Comparison of ENCODE assay signal across 9 cellular contexts in the genomic region with DNA sequence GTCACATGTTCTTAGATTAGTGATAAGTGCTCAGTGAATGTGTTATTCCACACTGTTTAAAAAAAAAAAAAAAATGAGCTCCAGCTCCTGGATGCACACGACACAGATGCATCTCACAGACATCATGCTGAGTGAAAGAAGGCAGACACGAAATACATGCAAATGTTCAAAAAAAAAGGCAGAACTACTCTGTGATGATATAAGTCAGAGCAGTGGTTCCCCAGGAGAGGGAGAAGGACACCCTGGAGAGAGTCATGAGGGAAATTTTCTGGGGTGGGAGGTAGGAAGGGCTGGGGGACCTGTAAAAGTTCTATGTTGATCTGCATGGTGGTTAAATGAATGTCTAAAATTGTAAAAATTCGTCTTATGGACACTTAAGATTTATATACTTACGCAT. TPM values are rescaled to one million over a fixed set of nuclear protein-coding genes. Genes with fewer than 3 reads are reported as not detected.
A peak's percentile ranks its signal among the peaks of the same experiment; 100 is the strongest.
DNase-seq lines count a peak whose midpoint lies in the region; ATAC-seq and TF ChIP-seq lines count a peak whose summit lies in the region.
"Had no signal": no experiment of that assay in that cellular context is flagged by ENCODE, and none has a peak within 500 bp of the region (broad histone marks: within the 10 kb centered on the region; RNA-seq: fewer than 3 reads in every experiment).

No MANE protein-coding gene starts in this region.

- 71% methylated on average over 4 of the region's 4 CpGs for WGBS in SK-N-SH (ENCODE audit: low lambda C conversion rate)

- no peak overlapping the region for H3K4me3 ChIP-seq in SK-N-SH (ENCODE audit: low read depth in 2 of 2, low read length in 1 of 2)

- H3K79me2 ChIP-seq in SK-N-SH (ENCODE audit: insufficient read depth), result peaks cover 86% of the 10 kb centered on the region

- H3K9me3 Mint-ChIP-seq in stimulated activated naive CD8-positive, alpha-beta T cell treated with anti-CD3 and anti-CD28 coated beads, Interleukin-15, amount 100 ng/mL, for 72 hours, result no peaks in the 10 kb centered on the region

- no peaks in the 10 kb centered on the region for H3K27me3 Mint-ChIP-seq in stimulated activated naive CD8-positive, alpha-beta T cell treated with anti-CD3 and anti-CD28 coated beads, Interleukin-15, amount 100 ng/mL, for 72 hours

- peak overlapping the region; percentile 92 to 93 for H3K4me3 Mint-ChIP-seq in stimulated activated naive CD8-positive, alpha-beta T cell treated with anti-CD3 and anti-CD28 coated beads, Interleukin-15, amount 100 ng/mL, for 72 hours

- H3K9me2 ChIP-seq in SK-N-SH, result no peaks in the 10 kb centered on the region

- no peaks in the 10 kb centered on the region for H3K27me3 ChIP-seq in SK-N-SH (ENCODE audit: insufficient read depth)

- no peak for TF ChIP-seq EP300 in SK-N-SH (IDR thresholded peaks at IDR 0.05; ENCODE audit: borderline replicate concordance in 1 of 2, low read depth in 1 of 2, low read length in 1 of 2)

- no peak overlapping the region for H2AFZ ChIP-seq in SK-N-SH (ENCODE audit: low read depth)

- ATAC-seq in SK-N-SH treated with all-trans-retinoic acid at 6 μM for 48 hours (no peak), HG03571 (IDR thresholded peaks at IDR 0.05; ENCODE audit: unreplicated experiment) (no peak)
- ATAC-seq in stimulated activated naive CD8-positive, alpha-beta T cell treated with anti-CD3 and anti-CD28 coated beads, Interleukin-15, amount 100 ng/mL, for 72 hours, result no peak

- peak overlapping the region; percentile 98 for H3K27ac Mint-ChIP-seq in stimulated activated naive CD8-positive, alpha-beta T cell treated with anti-CD3 and anti-CD28 coated beads, Interleukin-15, amount 100 ng/mL, for 72 hours

- peaks cover 80% of the 10 kb centered on the region for H3K4me1 Mint-ChIP-seq in stimulated activated naive CD8-positive, alpha-beta T cell treated with anti-CD3 and anti-CD28 coated beads, Interleukin-15, amount 100 ng/mL, for 72 hours

- H3K4me2 ChIP-seq in SK-N-SH, result peak overlapping the region; percentile 97; the same call in 1 of the 2 replicates

- DNase-seq in SK-N-SH, result no peak
- DNase-seq in germinal center (ENCODE audit: low spot score), result peak; percentile 46
- no peak for DNase-seq in stimulated activated naive CD8-positive, alpha-beta T cell treated with anti-CD3 and anti-CD28 coated beads, Interleukin-15, amount 100 ng/mL, for 72 hours
- DNase-seq in kidney glomerular epithelial cell (lab: John Stamatoyannopoulos, UW), result no peak
- DNase-seq in effector CD8-positive, alpha-beta T cell (lab: John Stamatoyannopoulos, UW), result no peak
- DNase-seq: 8988T had no signal

- peaks cover 38% of the 10 kb centered on the region for H4K20me1 ChIP-seq in SK-N-SH (ENCODE audit: insufficient read depth)

- POLR2A ChIA-PET in SK-N-SH (lab: Yijun Ruan, JAX), result interaction anchor here (1.6 kb wide), 1 partner anchor 29 kb away, joined by 3 read pairs; no protein-coding TSS in a partner anchor

- TF ChIP-seq RAD21 in SK-N-SH (IDR thresholded peaks at IDR 0.05; ENCODE audit: low read length), result no peak

- no peaks in the 10 kb centered on the region for H3K9me3 ChIP-seq in SK-N-SH

- H3K9ac ChIP-seq in SK-N-SH, result peak overlapping the region; percentile 49; the same call in 1 of the 2 replicates

- CTCF ChIA-PET in SK-N-SH (lab: Yijun Ruan, JAX), result interaction anchor here (1.2 to 2.5 kb wide), 3 partner anchors 13 to 143 kb away, joined by 3 to 6 read pairs (median 4); no protein-coding TSS in a partner anchor

- peaks cover 17 to 22% of the 10 kb centered on the region in 2 experiments for H3K36me3 ChIP-seq in SK-N-SH (replicated peaks in 1 of 2; ENCODE audit: control insufficient read depth in 1 of 2, insufficient read depth in 2 of 2, low read length in 1 of 2)

- peaks cover 43 to 80% of the 10 kb centered on the region in 2 experiments for H3K4me1 ChIP-seq in SK-N-SH (ENCODE audit: control insufficient read depth in 1 of 2, insufficient read depth in 2 of 2, low read depth in 1 of 2, low read length in 1 of 2)

- no peak for TF ChIP-seq CTCF in SK-N-SH (IDR thresholded peaks at IDR 0.05)
- no peak for TF ChIP-seq CTCF in VCaP (conservative IDR thresholded peaks at IDR 0.05)

- peaks cover 54% of the 10 kb centered on the region for H3F3A ChIP-seq in SK-N-SH (replicated peaks; ENCODE audit: insufficient read depth)

- H3K27ac ChIP-seq in SK-N-SH (ENCODE audit: low read depth in 2 of 2, low read length in 1 of 2) (peak overlapping the region; percentile 90 to 100), VCaP (peak overlapping the region; percentile 84; the same call in 1 of the 2 replicates)

TF ChIP-seq in SK-N-SH, 30 proteins besides CTCF, POLR2A, EP300 and RAD21:
- TF ChIP-seq TEAD4 (IDR thresholded peaks at IDR 0.05; ENCODE audit: borderline replicate concordance, insufficient read depth) (no peak), FOXM1 (IDR thresholded peaks at IDR 0.05; ENCODE audit: low read depth) (no peak)

TF ChIP-seq in SK-N-SH treated with all-trans-retinoic acid at 6 μM for 48 hours, 23 proteins besides CTCF, POLR2A, EP300 and RAD21 (continues in another document):
- TF ChIP-seq ZNF565 (CRISPR knock-in tag; conservative IDR thresholded peaks at IDR 0.05; ENCODE audit: low read depth) (no peak), RARB (CRISPR knock-in tag; IDR thresholded peaks at IDR 0.05) (no peak), ZNF8 (CRISPR knock-in tag; IDR thresholded peaks at IDR 0.05) (no peak), CSDC2 (CRISPR knock-in tag; IDR thresholded peaks at IDR 0.05) (no peak), ZFP3 (CRISPR knock-in tag; IDR thresholded peaks at IDR 0.05) (no peak), ZFP30 (CRISPR knock-in tag; IDR thresholded peaks at IDR 0.05) (no peak), GLIS3 (CRISPR knock-in tag; IDR thresholded peaks at IDR 0.05) (no peak), ISL1 (CRISPR knock-in tag; IDR thresholded peaks at IDR 0.05) (no peak), TCF4 (CRISPR knock-in tag; IDR thresholded peaks at IDR 0.05; ENCODE audit: borderline replicate concordance) (no peak), ESRRG (CRISPR knock-in tag; IDR thresholded peaks at IDR 0.05) (no peak)
- TF ChIP-seq, protein P1, sequence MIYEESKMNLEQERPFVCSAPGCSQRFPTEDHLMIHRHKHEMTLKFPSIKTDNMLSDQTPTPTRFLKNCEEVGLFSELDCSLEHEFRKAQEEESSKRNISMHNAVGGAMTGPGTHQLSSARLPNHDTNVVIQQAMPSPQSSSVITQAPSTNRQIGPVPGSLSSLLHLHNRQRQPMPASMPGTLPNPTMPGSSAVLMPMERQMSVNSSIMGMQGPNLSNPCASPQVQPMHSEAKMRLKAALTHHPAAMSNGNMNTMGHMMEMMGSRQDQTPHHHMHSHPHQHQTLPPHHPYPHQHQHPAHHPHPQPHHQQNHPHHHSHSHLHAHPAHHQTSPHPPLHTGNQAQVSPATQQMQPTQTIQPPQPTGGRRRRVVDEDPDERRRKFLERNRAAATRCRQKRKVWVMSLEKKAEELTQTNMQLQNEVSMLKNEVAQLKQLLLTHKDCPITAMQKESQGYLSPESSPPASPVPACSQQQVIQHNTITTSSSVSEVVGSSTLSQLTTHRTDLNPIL (CRISPR knock-in tag; IDR thresholded peaks at IDR 0.05; ENCODE audit: low read depth), result no peak
- TF ChIP-seq, protein P2, sequence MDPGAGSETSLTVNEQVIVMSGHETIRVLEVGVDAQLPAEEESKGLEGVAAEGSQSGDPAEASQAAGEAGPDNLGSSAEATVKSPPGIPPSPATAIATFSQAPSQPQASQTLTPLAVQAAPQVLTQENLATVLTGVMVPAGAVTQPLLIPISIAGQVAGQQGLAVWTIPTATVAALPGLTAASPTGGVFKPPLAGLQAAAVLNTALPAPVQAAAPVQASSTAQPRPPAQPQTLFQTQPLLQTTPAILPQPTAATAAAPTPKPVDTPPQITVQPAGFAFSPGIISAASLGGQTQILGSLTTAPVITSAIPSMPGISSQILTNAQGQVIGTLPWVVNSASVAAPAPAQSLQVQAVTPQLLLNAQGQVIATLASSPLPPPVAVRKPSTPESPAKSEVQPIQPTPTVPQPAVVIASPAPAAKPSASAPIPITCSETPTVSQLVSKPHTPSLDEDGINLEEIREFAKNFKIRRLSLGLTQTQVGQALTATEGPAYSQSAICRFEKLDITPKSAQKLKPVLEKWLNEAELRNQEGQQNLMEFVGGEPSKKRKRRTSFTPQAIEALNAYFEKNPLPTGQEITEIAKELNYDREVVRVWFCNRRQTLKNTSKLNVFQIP (CRISPR knock-in tag; IDR thresholded peaks at IDR 0.05; ENCODE audit: borderline replicate concordance, low read depth), result no peak

RNA-seq across cellular contexts. Expression of a gene that starts 4.3 kb away (rescaled TPM):
- polyA plus RNA-seq in SK-N-SH (2012; rRNA removed), result 24.5 and 26.3 TPM in 2 replicates
- polyA plus RNA-seq in SK-N-SH (2012; cell fraction: cytosol; rRNA removed), result 12.5 and 13.2 TPM in 2 replicates
- polyA plus RNA-seq in SK-N-SH (2012; cell fraction: nucleus; rRNA removed), result 43.9 and 63.0 TPM in 2 replicates

RNA-seq across cellular contexts. Expression of a gene that starts 41.6 kb away (rescaled TPM):
- 3.9 and 4.2 TPM in 2 replicates for polyA plus RNA-seq in SK-N-SH (2012; rRNA removed)
- 1.0 and 1.5 TPM in 2 replicates for polyA plus RNA-seq in SK-N-SH (2012; cell fraction: cytosol; rRNA removed)
- polyA plus RNA-seq in SK-N-SH (2012; cell fraction: nucleus; rRNA removed), result 20.1 and 22.2 TPM in 2 replicates

RNA-seq across cellular contexts. Expression of a gene that starts 41.6 kb away (rescaled TPM):
- polyA plus RNA-seq in SK-N-SH (2012; rRNA removed), result 44.3 and 56.2 TPM in 2 replicates
- 18.6 and 24.9 TPM in 2 replicates for polyA plus RNA-seq in SK-N-SH (2012; cell fraction: cytosol; rRNA removed)
- polyA plus RNA-seq in SK-N-SH (2012; cell fraction: nucleus; rRNA removed), result 197 and 204 TPM in 2 replicates

RNA-seq across cellular contexts. Expression of a gene that starts 43.3 kb away (rescaled TPM):
- not detected in 2 replicates for polyA plus RNA-seq in SK-N-SH (2012; rRNA removed)
- polyA plus RNA-seq in SK-N-SH (2012; cell fraction: cytosol; rRNA removed), result not detected in 2 replicates
- 0.02 TPM in 1 of 2 replicates, not detected in the other for polyA plus RNA-seq in SK-N-SH (2012; cell fraction: nucleus; rRNA removed)
